9 cellular contexts compared by ENCODE assay signal in the genomic region with DNA sequence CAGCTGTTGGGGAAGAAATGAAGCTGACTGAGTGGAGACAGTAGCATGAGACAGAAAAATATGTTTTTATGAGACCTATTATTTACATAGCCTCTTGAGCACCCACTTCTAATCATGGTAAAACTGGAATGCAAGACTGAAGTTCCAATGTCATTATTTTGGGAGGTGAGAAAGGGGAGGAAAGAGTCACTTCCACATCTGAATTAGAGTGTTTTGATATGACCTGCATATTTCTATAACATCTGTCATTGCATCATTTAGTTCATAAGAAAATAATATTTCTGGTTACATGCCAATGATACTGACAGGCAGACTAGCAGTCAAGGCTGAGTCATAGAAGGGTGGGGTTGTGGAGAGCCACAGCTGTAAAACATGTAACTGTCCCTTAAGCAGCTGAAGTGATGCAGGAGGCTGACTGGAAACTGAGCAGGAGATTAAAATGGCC. TPM values are rescaled to one million over a fixed set of nuclear protein-coding genes. Genes with fewer than 3 reads are reported as not detected.
DNase-seq lines count a peak whose midpoint lies in the region; ATAC-seq lines count a peak whose summit lies in the region.
"Had no signal": no experiment of that assay in that cellular context is flagged by ENCODE, and none has a peak within 500 bp of the region (broad histone marks: within the 10 kb centered on the region; RNA-seq: fewer than 3 reads in every experiment).

No MANE protein-coding gene starts in this region.

- peaks cover 35% of the 10 kb centered on the region for H3K4me1 ChIP-seq in GM23248 (ENCODE audit: insufficient read depth)

- no peaks in the 10 kb centered on the region for H3K27me3 ChIP-seq in GM23248 (replicated peaks; ENCODE audit: insufficient read depth)

- ATAC-seq in GM19397 (IDR thresholded peaks at IDR 0.05; ENCODE audit: unreplicated experiment) (no peak), GM21717 (IDR thresholded peaks at IDR 0.05; ENCODE audit: unreplicated experiment) (no peak), HG03378 (IDR thresholded peaks at IDR 0.05; ENCODE audit: unreplicated experiment) (no peak)

- H3F3A ChIP-seq in GM23248 (ENCODE audit: insufficient read depth): peaks cover 13% of the 10 kb centered on the region

- peaks cover under 1% of the 10 kb centered on the region; the same call in 1 of the 2 replicates for H3K36me3 ChIP-seq in GM23248 (ENCODE audit: low read depth)

- H3K9ac ChIP-seq in GM23248: no peak overlapping the region

- H3K27ac ChIP-seq in GM23248: peak overlapping the region; percentile 21; the same call in 1 of the 2 replicates

- no peaks in the 10 kb centered on the region for H3K9me3 ChIP-seq in GM23248 (ENCODE audit: low read depth)

- H3K4me3 ChIP-seq in GM23248: no peak overlapping the region

- DNase-seq in GM23248 (peak; percentile 86), NCI-H510A (lab: John Stamatoyannopoulos, UW) (peak; percentile 11), dermis microvascular lymphatic vessel endothelial cell (ENCODE audit: low read depth in 2 of 2) (peak; percentile 78 to 92), pulmonary artery endothelial cell (ENCODE audit: low read depth, low spot score) (peak; percentile 51)
- DNase-seq: nephron progenitor cell had no signal

- H3K9me2 ChIP-seq in GM23248 (ENCODE audit: insufficient read depth): no peaks in the 10 kb centered on the region

- H3K79me2 ChIP-seq in GM23248 (ENCODE audit: insufficient read depth): no peaks in the 10 kb centered on the region

- H4K20me1 ChIP-seq in GM23248 (ENCODE audit: insufficient read depth): no peaks in the 10 kb centered on the region

- no peak overlapping the region for H2AFZ ChIP-seq in GM23248

- in situ Hi-C loops in GM23248 (cut with MboI): no loop called here

- H3K4me2 ChIP-seq in GM23248 (ENCODE audit: unreplicated experiment): peak overlapping the region; percentile 23

RNA-seq across cellular contexts. Expression of gene NTN4, which starts 26.7 kb away (rescaled TPM):
- 63.7 and 76.6 TPM in 2 replicates for total RNA-seq in GM23248 (2014; rRNA removed; shearing (Covaris generic))
- 35.2 and 36.9 TPM in 2 replicates for polyA plus RNA-seq in GM23248 (2016; fragmentation: Nextera tagmentation; extraction: Ambion mirVana)
- total RNA-seq in dermis microvascular lymphatic vessel endothelial cell (204 and 516 TPM in 2 replicates), pulmonary artery endothelial cell (122 and 310 TPM in 2 replicates)
- total RNA-seq: T-helper 2 cell treated with Interferon-gamma antibody and Interleukin-4, amounts not matched to agents 100 ng/mL and 5 ng/mL, for 36 hours had no signal

Comparison
In these comparisons a context has a peak if more than half of its experiments do, and no peak if none do; other contexts are left out.
1. DNase-seq: peak in every context shown above with its lines; median percentile 86 in GM23248; 85 in dermis microvascular lymphatic vessel endothelial cell; 51 in pulmonary artery endothelial cell; 11 in NCI-H510A.